1 cellular context compared by ENCODE assay signal in the genomic region with DNA sequence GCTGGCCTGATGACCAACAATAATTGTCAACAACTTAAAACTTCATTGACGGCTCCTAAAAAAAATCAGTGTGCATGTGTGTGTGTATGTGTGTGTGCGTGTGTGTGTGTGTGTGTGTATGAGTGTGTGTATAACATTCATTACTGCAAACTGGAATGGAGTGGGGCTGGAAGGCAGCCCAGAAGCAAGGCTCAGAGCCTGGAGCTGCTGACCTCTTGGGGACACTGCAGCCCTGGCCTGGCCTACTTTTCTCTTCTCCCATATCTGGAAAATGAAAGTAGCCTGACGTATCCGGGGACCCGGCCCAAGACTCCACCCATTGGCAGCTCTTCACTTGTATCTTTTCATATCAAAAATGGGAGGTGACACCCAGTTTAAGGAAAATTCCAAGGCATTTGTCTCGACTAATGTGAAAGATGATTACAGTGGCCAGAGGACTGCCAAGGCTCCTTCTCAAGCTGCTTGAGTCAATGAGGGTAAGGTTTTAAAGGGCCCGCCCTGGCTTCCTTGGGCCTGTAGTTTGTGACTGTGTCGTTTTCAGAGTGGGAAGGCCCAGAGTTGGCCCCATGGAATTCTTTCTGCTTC.
TF ChIP-seq lines count a peak whose summit lies in the region.

No MANE protein-coding gene starts in this region.

TF ChIP-seq in SK-N-SH, 30 proteins besides CTCF, POLR2A, EP300 and RAD21 (continued from another document):
- TF ChIP-seq USF1 (IDR thresholded peaks at IDR 0.05; ENCODE audit: borderline replicate concordance, low read depth) = no peak
- no peak for TF ChIP-seq MAX (IDR thresholded peaks at IDR 0.05; ENCODE audit: low read depth)
TF ChIP-seq in SK-N-SH: peak in this region for 2.
